Comparison of ENCODE assay signal across 8 cellular contexts in the genomic region with DNA sequence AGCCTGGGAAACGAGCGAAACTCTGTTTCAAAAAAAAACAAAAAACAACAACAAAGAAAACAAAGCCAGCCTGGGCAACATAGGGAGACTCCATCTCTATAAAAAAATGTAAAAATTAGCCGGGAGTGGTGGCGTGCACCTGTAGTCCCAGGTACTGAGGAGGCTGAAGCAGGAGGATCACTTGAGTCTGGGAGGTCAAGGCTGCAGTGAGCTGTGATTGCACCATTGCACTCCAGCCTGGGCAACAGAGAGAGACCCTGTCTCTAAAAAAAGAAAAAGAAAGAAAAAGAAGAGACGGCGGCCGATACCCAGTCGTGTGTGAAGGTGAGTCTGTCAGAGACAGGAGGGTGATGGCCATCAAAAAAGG. TPM values are rescaled to one million over a fixed set of nuclear protein-coding genes. Genes with fewer than 3 reads are reported as not detected.
DNase-seq lines count a peak whose midpoint lies in the region; ATAC-seq and TF ChIP-seq lines count a peak whose summit lies in the region.
"Not testable (repeated sequence)": the region's sequence is repeated elsewhere in the genome, so short reads cannot be mapped to it uniquely, and the experiment has no call there.

No MANE protein-coding gene starts in this region.

- not testable (repeated sequence) for H3K9me3 ChIP-seq in BE2C; H9 (ENCODE audit: control insufficient read depth, low read depth, low read length); OCI-LY7 (ENCODE audit: low read length); iPS-18a (ENCODE audit: control insufficient read depth, low read depth, low read length)

- H3K4me3 ChIP-seq in BE2C (ENCODE audit: low read depth, low read length) (peak overlapping the region; percentile 67), OCI-LY7 (ENCODE audit: low read depth, low read length, poor library complexity, severe bottlenecking) (peak overlapping the region; percentile 57), dorsolateral prefrontal cortex (peak overlapping the region; percentile 41 to 82 (median 65)), iPS-18a (ENCODE audit: low read length) (peak overlapping the region; percentile 54)

- H3K27me3 ChIP-seq in BE2C; H9 (ENCODE audit: insufficient read depth, low read length); dorsolateral prefrontal cortex; iPS-18a (ENCODE audit: control insufficient read depth, insufficient read depth, low read length): not testable (repeated sequence)

- H3K27me3 Mint-ChIP-seq in H9 (ENCODE audit: low read depth); activated T-helper 17 cell treated with anti-CD3 and anti-CD28 coated beads, Interleukin-2, amount 50 U/mL, for 72 hours; nephron (ENCODE audit: low read depth); stimulated activated naive CD8-positive, alpha-beta T cell treated with anti-CD3 and anti-CD28 coated beads, Interleukin-15, amount 100 ng/mL, for 72 hours: not testable (repeated sequence)

- H3K14ac ChIP-seq in H9 (ENCODE audit: insufficient read depth, low read length) = not testable (repeated sequence)

- H4K8ac ChIP-seq in H9 (replicated peaks; ENCODE audit: insufficient read length, low read depth, low read length) = not testable (repeated sequence)

- not testable (repeated sequence) for H3K9me3 Mint-ChIP-seq in H9; activated T-helper 17 cell treated with anti-CD3 and anti-CD28 coated beads, Interleukin-2, amount 50 U/mL, for 72 hours; nephron; stimulated activated naive CD8-positive, alpha-beta T cell treated with anti-CD3 and anti-CD28 coated beads, Interleukin-15, amount 100 ng/mL, for 72 hours

- H3K18ac ChIP-seq in H9 (ENCODE audit: insufficient read length, low read depth, low read length) = not testable (repeated sequence)

- not testable (repeated sequence) for H2AK5ac ChIP-seq in H9 (ENCODE audit: insufficient read length, low read length)

- H3K36me3 ChIP-seq in BE2C; iPS-18a (ENCODE audit: control insufficient read depth, low read depth, low read length): not testable (repeated sequence)
- peaks cover 53% of the 10 kb centered on the region for H3K36me3 ChIP-seq in OCI-LY7 (ENCODE audit: insufficient read depth, low read length)

- not testable (repeated sequence) for H4K5ac ChIP-seq in H9 (ENCODE audit: insufficient read length, low read depth, low read length)

- not testable (repeated sequence) for H3K23ac ChIP-seq in H9 (ENCODE audit: insufficient read length, low read depth, low read length)

- H3K9ac ChIP-seq in H9 (ENCODE audit: extremely low read depth, insufficient read length, low read length); iPS-18a (ENCODE audit: low read length): not testable (repeated sequence)

- peak overlapping the region; percentile 49 to 73 for H3K4me3 Mint-ChIP-seq in H9
- peak overlapping the region; percentile 93 for H3K4me3 Mint-ChIP-seq in activated T-helper 17 cell treated with anti-CD3 and anti-CD28 coated beads, Interleukin-2, amount 50 U/mL, for 72 hours
- peak overlapping the region; percentile 76 to 82 (median 81) for H3K4me3 Mint-ChIP-seq in nephron
- H3K4me3 Mint-ChIP-seq in stimulated activated naive CD8-positive, alpha-beta T cell treated with anti-CD3 and anti-CD28 coated beads, Interleukin-15, amount 100 ng/mL, for 72 hours = peak overlapping the region; percentile 85 to 98

- H3K9me2 ChIP-seq in OCI-LY7 (ENCODE audit: insufficient read depth, low read length) = not testable (repeated sequence)

- not testable (repeated sequence) for H2AFZ ChIP-seq in H9 (ENCODE audit: low read length)
- H2AFZ ChIP-seq in OCI-LY7 (ENCODE audit: low read length) = peak overlapping the region; percentile 41; the same call in 1 of the 2 replicates

- POLR2A ChIA-PET in OCI-LY7 (lab: Charles Lee) = interaction anchor here (0.6 kb wide), 2 partner anchors 47 to 80 kb away, joined by 4 read pairs; no protein-coding TSS in a partner anchor

- not testable (repeated sequence) for H3K56ac ChIP-seq in H9 (ENCODE audit: insufficient read length, low read depth, low read length)

- WGBS in H9 (ENCODE audit: extremely low coverage, insufficient read length, low lambda C conversion rate) = no CpG with 5 or more reads among the region's 8 CpGs

- DNase-seq in BE2C; H9; OCI-LY7 (ENCODE audit: low spot score); dorsolateral prefrontal cortex; stimulated activated naive CD8-positive, alpha-beta T cell treated with anti-CD3 and anti-CD28 coated beads, Interleukin-15, amount 100 ng/mL, for 72 hours: not testable (repeated sequence)

- H3K27ac ChIP-seq in H9 (ENCODE audit: insufficient read length, low read depth, low read length); OCI-LY7 (ENCODE audit: low read depth, low read length, poor library complexity, severe bottlenecking); iPS-18a (ENCODE audit: low read length): not testable (repeated sequence)
- H3K27ac ChIP-seq in dorsolateral prefrontal cortex = peak overlapping the region in 38 of 59 donors; percentile 8 to 83 (median 62)

- peaks cover 3 to 25% (median 17%) of the 10 kb centered on the region in 3 experiments; a peak in 5 of 7 replicates for H3K36me3 Mint-ChIP-seq in H9 (ENCODE audit: insufficient read depth in 1 of 3, low read depth in 3 of 3)
- H3K36me3 Mint-ChIP-seq in activated T-helper 17 cell treated with anti-CD3 and anti-CD28 coated beads, Interleukin-2, amount 50 U/mL, for 72 hours (ENCODE audit: low read depth); nephron (ENCODE audit: low read depth): not testable (repeated sequence)

- H2BK120ac ChIP-seq in H9 (ENCODE audit: low read depth, low read length, poor library complexity, severe bottlenecking) = not testable (repeated sequence)

- H4K20me1 ChIP-seq in H9 (ENCODE audit: control insufficient read depth, insufficient read depth, insufficient read length); OCI-LY7 (ENCODE audit: insufficient read depth, low read length): not testable (repeated sequence)

- H2BK12ac ChIP-seq in H9 (ENCODE audit: insufficient read length, low read depth, low read length) = not testable (repeated sequence)

- intact Hi-C loops in OCI-LY7 (cut with micrococcal nuclease; ENCODE audit: unreplicated experiment); dorsolateral prefrontal cortex (cut with DNase I): not testable (repeated sequence)

- BruUV-seq in OCI-LY7 (replicated peaks; lab: Mats Ljungman, UMichigan) = not testable (repeated sequence)

- H3K4me1 Mint-ChIP-seq in H9; activated T-helper 17 cell treated with anti-CD3 and anti-CD28 coated beads, Interleukin-2, amount 50 U/mL, for 72 hours; nephron: not testable (repeated sequence)
- H3K4me1 Mint-ChIP-seq in stimulated activated naive CD8-positive, alpha-beta T cell treated with anti-CD3 and anti-CD28 coated beads, Interleukin-15, amount 100 ng/mL, for 72 hours = peaks cover 44% of the 10 kb centered on the region

- H2BK20ac ChIP-seq in H9 (ENCODE audit: low read depth, low read length, poor library complexity, severe bottlenecking) = not testable (repeated sequence)

- not testable (repeated sequence) for H3K79me1 ChIP-seq in H9 (ENCODE audit: insufficient read depth, low read depth, low read length, poor library complexity, severe bottlenecking)

- H2BK15ac ChIP-seq in H9 (ENCODE audit: low read depth, low read length) = not testable (repeated sequence)

- TF ChIP-seq CTCF in BE2C (IDR thresholded peaks at IDR 0.05; ENCODE audit: low read depth, low read length); H9 (conservative IDR thresholded peaks at IDR 0.05); OCI-LY7 (conservative IDR thresholded peaks at IDR 0.05; ENCODE audit: low read length); dorsolateral prefrontal cortex (IDR thresholded peaks at IDR 0.05 in 54 of 56, conservative IDR thresholded peaks at IDR 0.05 in 2 of 56; ENCODE audit: low read depth in 1 of 56, partially characterized antibody in 56 of 56); nephron (IDR thresholded peaks at IDR 0.05; ENCODE audit: unreplicated experiment in 3 of 3): not testable (repeated sequence)

- H3K23me2 ChIP-seq in H9 (ENCODE audit: insufficient read length, low read depth, low read length, poor library complexity, severe bottlenecking) = not testable (repeated sequence)

- not testable (repeated sequence) for H3T11ph ChIP-seq in H9 (ENCODE audit: low read length)

- H3K4me1 ChIP-seq in BE2C; H9 (ENCODE audit: insufficient read depth, low read length); iPS-18a (ENCODE audit: control insufficient read depth, low read depth, low read length): not testable (repeated sequence)
- H3K4me1 ChIP-seq in OCI-LY7 (ENCODE audit: insufficient read depth, low read length, poor library complexity, severe bottlenecking) = peaks cover 26% of the 10 kb centered on the region

- not testable (repeated sequence) for H3K4ac ChIP-seq in H9 (ENCODE audit: low read depth, low read length)

- not testable (repeated sequence) for H3K4me2 ChIP-seq in H9 (ENCODE audit: insufficient read depth, insufficient read length, low read length)
- peak overlapping the region; percentile 72 for H3K4me2 ChIP-seq in OCI-LY7 (ENCODE audit: low read length)

- H4K91ac ChIP-seq in H9 (ENCODE audit: insufficient read length, low read depth, low read length) = not testable (repeated sequence)

- not testable (repeated sequence) for H3K79me2 ChIP-seq in H9 (ENCODE audit: insufficient read depth, low read length); OCI-LY7 (ENCODE audit: insufficient read depth, low read depth, low read length)

- H2BK5ac ChIP-seq in H9 (ENCODE audit: insufficient read length, low read length) = not testable (repeated sequence)

- H3K27ac Mint-ChIP-seq in H9 = 0 out of 7 replicates have a peak overlapping the region, but pooled peaks of 1 of the 3 experiments have one; percentile 52
- peak overlapping the region; percentile 79 for H3K27ac Mint-ChIP-seq in activated T-helper 17 cell treated with anti-CD3 and anti-CD28 coated beads, Interleukin-2, amount 50 U/mL, for 72 hours
- H3K27ac Mint-ChIP-seq in nephron = peak overlapping the region; percentile 20 to 42 (median 38)
- H3K27ac Mint-ChIP-seq in stimulated activated naive CD8-positive, alpha-beta T cell treated with anti-CD3 and anti-CD28 coated beads, Interleukin-15, amount 100 ng/mL, for 72 hours = peak overlapping the region; percentile 54 to 74

- peak; percentile 11 for ATAC-seq in activated T-helper 17 cell treated with anti-CD3 and anti-CD28 coated beads, Interleukin-2, amount 50 U/mL, for 72 hours (replicated peaks)
- not testable (repeated sequence) for ATAC-seq in stimulated activated naive CD8-positive, alpha-beta T cell treated with anti-CD3 and anti-CD28 coated beads, Interleukin-15, amount 100 ng/mL, for 72 hours

- CTCF ChIA-PET in OCI-LY7 (lab: Charles Lee; ENCODE audit: unreplicated experiment) = not testable (repeated sequence)

RNA-seq across cellular contexts. Expression of a gene that starts 27.2 kb away (rescaled TPM):
- polyA plus RNA-seq in BE2C (2012; ENCODE audit: insufficient read depth, insufficient read length, low read depth) = 10.6 TPM
- total RNA-seq in H9 (2021) (22.2 and 22.6 TPM in 2 replicates), OCI-LY7 (2022) (25.5 and 28.7 TPM in 2 replicates), dorsolateral prefrontal cortex (10 to 100 TPM; 18.6 to 56.8 (median 38.8) TPM)
- total RNA-seq in OCI-LY7 (2014; rRNA removed; shearing (Covaris generic)) = 8.0 and 9.4 TPM in 2 replicates
- total RNA-seq in activated T-helper 17 cell treated with anti-CD3 and anti-CD28 coated beads, Interleukin-2, amount 50 U/mL, for 72 hours = 10 to 100 TPM in 1 of 2 donors, 1 to 10 TPM in 1; 6.6 to 13.2 TPM

RNA-seq across cellular contexts. Expression of a gene that starts 44.0 kb away (rescaled TPM):
- polyA plus RNA-seq in BE2C (2012; ENCODE audit: insufficient read depth, insufficient read length, low read depth) = 7,387 TPM
- total RNA-seq in H9 (2021) (5,597 and 5,803 TPM in 2 replicates), OCI-LY7 (2022) (3,189 and 3,571 TPM in 2 replicates), dorsolateral prefrontal cortex (1,000 to 10,000 TPM; 1,366 to 3,291 (median 2,449) TPM)
- 1,491 and 1,906 TPM in 2 replicates for total RNA-seq in OCI-LY7 (2014; rRNA removed; shearing (Covaris generic))
- over 10,000 TPM in 1 of 2 donors, 1,000 to 10,000 TPM in 1; 7,579 to 12,358 TPM for total RNA-seq in activated T-helper 17 cell treated with anti-CD3 and anti-CD28 coated beads, Interleukin-2, amount 50 U/mL, for 72 hours
